In genomic region chr16:63625141-63625540, GRCh38 we compare ENCODE assay signal across 22 cellular contexts.
"Had no signal": no experiment of that assay in that cellular context is flagged by ENCODE, and none has a peak within 500 bp of the region (broad histone marks: within the 10 kb centered on the region; RNA-seq: fewer than 3 reads in every experiment).

No MANE protein-coding gene starts in this region.

- H3K27ac ChIP-seq: colonic mucosa, dorsolateral prefrontal cortex, epithelial cell of prostate, esophagus squamous epithelium, gastrocnemius medialis, left ventricle myocardium inferior, lower lobe of right lung, ovary, right atrium auricular region, stomach, thoracic aorta, transverse colon had no signal

- H3K4me1 Mint-ChIP-seq: immature natural killer cell; naive thymus-derived CD4-positive, alpha-beta T cell had no signal

- DNase-seq: caudate nucleus; colonic mucosa; dorsolateral prefrontal cortex; effector CD8-positive, alpha-beta T cell; esophagus squamous epithelium; gastrocnemius medialis; glutamatergic neuron; immature natural killer cell; left ventricle myocardium inferior; lower lobe of right lung; mesendoderm; naive thymus-derived CD4-positive, alpha-beta T cell; ovary; small intestine; stimulated activated CD4-positive, alpha-beta T cell treated with anti-CD3 and anti-CD28 coated beads, Interleukin-12 subunit alpha, Interleukin-12 subunit beta, amount 100 ng/mL, for 4 hours; stimulated activated naive CD4-positive, alpha-beta T cell; stomach; substantia nigra; transverse colon had no signal

- H3K27me3 Mint-ChIP-seq: naive thymus-derived CD4-positive, alpha-beta T cell had no signal

- H3K4me1 ChIP-seq: colonic mucosa, esophagus squamous epithelium, gastrocnemius medialis, left ventricle myocardium inferior, lower lobe of right lung, right atrium auricular region, stomach, transverse colon had no signal

- H3K9me3 ChIP-seq: colonic mucosa, esophagus squamous epithelium, gastrocnemius medialis, lower lobe of right lung, ovary, right atrium auricular region, stomach, thoracic aorta, transverse colon had no signal

- H3K36me3 ChIP-seq: colonic mucosa, esophagus squamous epithelium, gastrocnemius medialis, left ventricle myocardium inferior, lower lobe of right lung, ovary, right atrium auricular region, stomach, thoracic aorta, transverse colon had no signal

- H3K27me3 ChIP-seq: colonic mucosa, esophagus squamous epithelium, gastrocnemius medialis, ovary, right atrium auricular region, stomach, transverse colon had no signal

- H3K27ac Mint-ChIP-seq: immature natural killer cell; naive thymus-derived CD4-positive, alpha-beta T cell had no signal

- H3K4me3 Mint-ChIP-seq: immature natural killer cell; naive thymus-derived CD4-positive, alpha-beta T cell had no signal

- H3K4me3 ChIP-seq: colonic mucosa, dorsolateral prefrontal cortex, esophagus squamous epithelium, gastrocnemius medialis, left ventricle myocardium inferior, lower lobe of right lung, ovary, right atrium auricular region, stomach, thoracic aorta, transverse colon had no signal

- ATAC-seq: gastrocnemius medialis; lower lobe of right lung; naive thymus-derived CD4-positive, alpha-beta T cell had no signal

- H3K36me3 Mint-ChIP-seq: immature natural killer cell had no signal
